In genomic region chr7:84027678-84028077, GRCh38 we compare ENCODE assay signal across 31 cellular contexts.
"Had no signal": no experiment of that assay in that cellular context is flagged by ENCODE, and none has a peak within 500 bp of the region (broad histone marks: within the 10 kb centered on the region; RNA-seq: fewer than 3 reads in every experiment).

No MANE protein-coding gene starts in this region.

- H3K27ac ChIP-seq: adrenal gland, breast epithelium, cardiac muscle cell, colonic mucosa, epithelial cell of prostate, esophagus squamous epithelium had no signal

- H3K4me1 ChIP-seq: adrenal gland, breast epithelium had no signal

- H3K36me3 Mint-ChIP-seq: activated naive CD8-positive, alpha-beta T cell had no signal

- H3K4me3 Mint-ChIP-seq: activated CD4-positive, alpha-beta memory T cell treated with anti-CD3 and anti-CD28 coated beads, Interleukin-2, amount 10 ng/mL, durations not matched to agents 7 days and 5 days; activated CD4-positive, alpha-beta T cell treated with anti-CD3 and anti-CD28 coated beads, Interleukin-2, amount 10 ng/mL, durations not matched to agents 7 days and 5 days; activated naive CD8-positive, alpha-beta T cell; activated T-cell treated with anti-CD3 and anti-CD28 coated beads, Interleukin-2, amount 50 U/mL, for 24 hours; activated T-cell treated with anti-CD3 and anti-CD28 coated beads, Interleukin-2, amount 50 U/mL, for 72 hours; brain; T-helper 17 cell; T-helper 2 cell treated with Interferon-gamma antibody and Interleukin-4, amounts not matched to agents 5 μg/mL and 100 μg/mL, for 36 hours had no signal

- H3K4me1 Mint-ChIP-seq: activated CD4-positive, alpha-beta memory T cell treated with anti-CD3 and anti-CD28 coated beads, Interleukin-2, amount 10 ng/mL, durations not matched to agents 7 days and 5 days; activated CD4-positive, alpha-beta T cell treated with anti-CD3 and anti-CD28 coated beads, Interleukin-2, amount 10 ng/mL, durations not matched to agents 7 days and 5 days; T-helper 17 cell had no signal

- H3K27me3 ChIP-seq: adrenal gland, breast epithelium, cardiac muscle cell, colonic mucosa, esophagus squamous epithelium had no signal

- DNase-seq: activated CD4-positive, alpha-beta memory T cell treated with anti-CD3 and anti-CD28 coated beads, Interleukin-2, amount 10 ng/mL, durations not matched to agents 7 days and 5 days; activated CD4-positive, alpha-beta T cell treated with anti-CD3 and anti-CD28 coated beads for 1 hour; activated CD4-positive, alpha-beta T cell treated with anti-CD3 and anti-CD28 coated beads for 4 hours; activated CD4-positive, alpha-beta T cell treated with anti-CD3 and anti-CD28 coated beads, Interleukin-2, amount 10 ng/mL, durations not matched to agents 7 days and 5 days; activated CD4-positive, alpha-beta T cell treated with anti-CD3 and anti-CD28 coated beads, Interleukin-2, amount 50 U/mL, for 4 hours; activated CD8-positive, alpha-beta memory T cell treated with anti-CD3 and anti-CD28 coated beads, Interleukin-2, amount 50 U/mL, for 48 hours; activated gamma-delta T cell treated with Interleukin-2 at 50 U/mL for 16 hours; activated naive CD4-positive, alpha-beta T cell treated with anti-CD3 and anti-CD28 coated beads, Interleukin-2, amount 50 U/mL, for 16 hours; activated naive CD4-positive, alpha-beta T cell treated with Interleukin-2 at 50 U/mL for 16 hours; activated T-cell treated with anti-CD3 and anti-CD28 coated beads for 4 hours; activated T-cell treated with anti-CD3 and anti-CD28 coated beads, Interleukin-2, amount 50 U/mL, for 24 hours; activated T-cell treated with anti-CD3 and anti-CD28 coated beads, Interleukin-2, amount 50 U/mL, for 72 hours; adrenal gland; amygdala; aorta; central memory CD4-positive, alpha-beta T cell; cerebellar nuclear complex; colonic mucosa; effector CD8-positive, alpha-beta T cell; esophagus squamous epithelium; head of caudate nucleus; hippocampal formation; T-helper 17 cell; T1000 had no signal

- ATAC-seq: activated T-cell treated with anti-CD3 and anti-CD28 coated beads, Interleukin-2, amount 50 U/mL, for 72 hours; T-helper 17 cell had no signal

- H3K27me3 Mint-ChIP-seq: activated CD4-positive, alpha-beta memory T cell treated with anti-CD3 and anti-CD28 coated beads, Interleukin-2, amount 10 ng/mL, durations not matched to agents 7 days and 5 days; activated CD4-positive, alpha-beta T cell treated with anti-CD3 and anti-CD28 coated beads, Interleukin-2, amount 10 ng/mL, durations not matched to agents 7 days and 5 days; activated naive CD8-positive, alpha-beta T cell; activated T-cell treated with anti-CD3 and anti-CD28 coated beads, Interleukin-2, amount 50 U/mL, for 24 hours; brain; T-helper 17 cell had no signal

- H3K9me3 Mint-ChIP-seq: activated CD4-positive, alpha-beta memory T cell treated with anti-CD3 and anti-CD28 coated beads, Interleukin-2, amount 10 ng/mL, durations not matched to agents 7 days and 5 days; activated CD4-positive, alpha-beta T cell treated with anti-CD3 and anti-CD28 coated beads, Interleukin-2, amount 10 ng/mL, durations not matched to agents 7 days and 5 days; activated T-cell treated with anti-CD3 and anti-CD28 coated beads, Interleukin-2, amount 50 U/mL, for 24 hours; activated T-cell treated with anti-CD3 and anti-CD28 coated beads, Interleukin-2, amount 50 U/mL, for 72 hours; brain; T-helper 2 cell treated with Interferon-gamma antibody and Interleukin-4, amounts not matched to agents 5 μg/mL and 100 μg/mL, for 36 hours had no signal

- H3K27ac Mint-ChIP-seq: activated CD4-positive, alpha-beta memory T cell treated with anti-CD3 and anti-CD28 coated beads, Interleukin-2, amount 10 ng/mL, durations not matched to agents 7 days and 5 days; activated CD4-positive, alpha-beta T cell treated with anti-CD3 and anti-CD28 coated beads, Interleukin-2, amount 10 ng/mL, durations not matched to agents 7 days and 5 days; activated naive CD8-positive, alpha-beta T cell; activated T-cell treated with anti-CD3 and anti-CD28 coated beads, Interleukin-2, amount 50 U/mL, for 24 hours; activated T-cell treated with anti-CD3 and anti-CD28 coated beads, Interleukin-2, amount 50 U/mL, for 72 hours; brain; T-helper 17 cell; T-helper 2 cell treated with Interferon-gamma antibody and Interleukin-4, amounts not matched to agents 5 μg/mL and 100 μg/mL, for 36 hours had no signal

- H3K4me3 ChIP-seq: adrenal gland, breast epithelium, cardiac muscle cell, colonic mucosa, esophagus squamous epithelium had no signal

- H3K36me3 ChIP-seq: adrenal gland, breast epithelium, cardiac muscle cell, colonic mucosa, esophagus squamous epithelium had no signal

- FAIRE-seq: endothelial cell of umbilical vein had no signal

- H3K9me3 ChIP-seq: adrenal gland, breast epithelium, colonic mucosa, esophagus squamous epithelium had no signal
